12 cellular contexts compared by ENCODE assay signal in the genomic region with DNA sequence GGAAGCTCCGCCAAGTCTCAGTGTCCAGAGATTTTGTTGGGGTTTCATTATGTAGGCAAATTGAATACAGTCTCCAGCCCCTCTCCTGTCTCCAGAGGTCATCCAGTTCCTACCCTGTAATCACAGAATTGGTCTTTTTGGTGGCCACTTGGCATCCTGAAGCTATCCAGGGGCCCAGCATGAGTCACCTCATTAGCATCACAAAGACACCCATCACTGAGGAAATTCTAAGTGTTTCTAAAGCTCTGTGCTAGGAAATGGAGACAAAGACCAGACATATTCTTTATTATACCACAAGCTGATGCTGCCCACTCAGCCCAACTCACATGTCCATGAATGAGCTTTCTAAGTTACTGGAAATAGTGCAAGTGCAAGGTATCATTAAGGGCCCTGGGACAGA. TPM values are rescaled to one million over a fixed set of nuclear protein-coding genes. Genes with fewer than 3 reads are reported as not detected.
DNase-seq lines count a peak whose midpoint lies in the region; ATAC-seq and TF ChIP-seq lines count a peak whose summit lies in the region.
"Had no signal": no experiment of that assay in that cellular context is flagged by ENCODE, and none has a peak within 500 bp of the region (broad histone marks: within the 10 kb centered on the region; RNA-seq: fewer than 3 reads in every experiment).

No MANE protein-coding gene starts in this region.

- H3K36me3 Mint-ChIP-seq in osteocyte (ENCODE audit: unreplicated experiment), result no peaks in the 10 kb centered on the region
- H3K36me3 Mint-ChIP-seq in naive thymus-derived CD4-positive, alpha-beta T cell, result peaks cover 19 to 77% (median 53%) of the 10 kb centered on the region in 5 donors

- H3K36me3 ChIP-seq in HEK293 (ENCODE audit: control insufficient read depth in 2 of 2, insufficient read depth in 1 of 2, low read length in 2 of 2), result peaks cover 0 to 2% of the 10 kb centered on the region in 2 experiments; a peak in 1 of 3 replicates
- H3K36me3 ChIP-seq in naive thymus-derived CD4-positive, alpha-beta T cell (ENCODE audit: control insufficient read depth in 2 of 3, insufficient read depth in 3 of 3, low read length in 3 of 3), result peaks cover 25 to 89% (median 29%) of the 10 kb centered on the region in 3 experiments
- H3K36me3 ChIP-seq: SJSA1 had no signal

- no peaks in the 10 kb centered on the region; the same call in 1 of the 2 replicates for H3K4me1 ChIP-seq in HEK293 (ENCODE audit: control insufficient read depth, insufficient read depth, low read length)
- peaks cover 11 to 14% of the 10 kb centered on the region in 2 donors for H3K4me1 ChIP-seq in naive thymus-derived CD4-positive, alpha-beta T cell (ENCODE audit: control insufficient read depth in 2 of 2, insufficient read depth in 2 of 2, low read length in 2 of 2)
- H3K4me1 ChIP-seq: body of pancreas, SJSA1 had no signal

- H3K4me3 ChIP-seq in HEK293 (ENCODE audit: low read depth, low read length), result no peak overlapping the region
- no peak overlapping the region for H3K4me3 ChIP-seq in naive thymus-derived CD4-positive, alpha-beta T cell (ENCODE audit: low read length)
- H3K4me3 ChIP-seq: body of pancreas, SJSA1 had no signal

- H3K27ac Mint-ChIP-seq in osteocyte (ENCODE audit: unreplicated experiment), result no peak overlapping the region
- peak overlapping the region in 1 of 9 donors; percentile 22 for H3K27ac Mint-ChIP-seq in naive thymus-derived CD4-positive, alpha-beta T cell
- H3K27ac Mint-ChIP-seq: activated T-helper 2 cell treated with anti-CD3 and anti-CD28 coated beads, Interferon-gamma antibody, Interleukin-2, Interleukin-4, amounts not matched to agents 10 μg/mL and 5 μg/mL and 100 μg/mL, durations not matched to agents 14 hours and 24 hours and 36 hours had no signal

- POLR2A ChIA-PET in HEK293 (lab: Yijun Ruan, JAX), result interaction anchor here (0.7 kb wide), 1 partner anchor 26 kb away, joined by 3 read pairs; no protein-coding TSS in a partner anchor
- POLR2A ChIA-PET in naive thymus-derived CD4-positive, alpha-beta T cell (lab: Charles Lee), result no interaction called here

- no peaks in the 10 kb centered on the region for H3K27me3 ChIP-seq in naive thymus-derived CD4-positive, alpha-beta T cell (ENCODE audit: control insufficient read depth in 2 of 2, insufficient read depth in 2 of 2, low read length in 2 of 2)
- H3K27me3 ChIP-seq: body of pancreas, SJSA1 had no signal

- CTCF ChIA-PET in HEK293 (lab: Yijun Ruan, JAX), result interaction anchor here (1.0 kb wide), 2 partner anchors 9 to 1393 kb away, joined by 3 to 5 read pairs; no protein-coding TSS in a partner anchor
- CTCF ChIA-PET in naive thymus-derived CD4-positive, alpha-beta T cell (lab: Charles Lee), result no interaction called here

- H3K27ac ChIP-seq in HEK293 (ENCODE audit: extremely low read depth, low read depth, low read length), result no peak overlapping the region
- no peak overlapping the region for H3K27ac ChIP-seq in naive thymus-derived CD4-positive, alpha-beta T cell (ENCODE audit: low read depth, low read length)
- H3K27ac ChIP-seq: body of pancreas, SJSA1 had no signal

- intact Hi-C loops in naive thymus-derived CD4-positive, alpha-beta T cell (cut with micrococcal nuclease), result loop anchor here in 1 of 2 donors (5.0 kb wide), 1 partner anchor 37 kb away; no protein-coding TSS in a partner anchor

- no peaks in the 10 kb centered on the region for H3K4me1 Mint-ChIP-seq in osteocyte (ENCODE audit: unreplicated experiment)
- peaks cover 11 to 46% (median 25%) of the 10 kb centered on the region in 7 donors for H3K4me1 Mint-ChIP-seq in naive thymus-derived CD4-positive, alpha-beta T cell

- ATAC-seq in GM19324 (IDR thresholded peaks at IDR 0.05; ENCODE audit: low FRiP score, unreplicated experiment), result no peak
- no peak for ATAC-seq in naive thymus-derived CD4-positive, alpha-beta T cell
- ATAC-seq: body of pancreas had no signal

- H3K27me3 Mint-ChIP-seq in osteocyte (ENCODE audit: unreplicated experiment), result no peaks in the 10 kb centered on the region
- no peaks in the 10 kb centered on the region for H3K27me3 Mint-ChIP-seq in naive thymus-derived CD4-positive, alpha-beta T cell

- peak; percentile 5 for DNase-seq in COLO668 (lab: John Stamatoyannopoulos, UW; ENCODE audit: unreplicated experiment)
- peak; percentile 89 for DNase-seq in astrocyte of the hippocampus (ENCODE audit: low read depth, low spot score)
- DNase-seq in kidney tubule cell (ENCODE audit: low spot score), result peak; percentile 55
- no peak for DNase-seq in NCI-H748 (lab: John Stamatoyannopoulos, UW; ENCODE audit: unreplicated experiment)
- DNase-seq in osteocyte (ENCODE audit: extremely low spot score, unreplicated experiment), result no peak
- no peak for DNase-seq in naive thymus-derived CD4-positive, alpha-beta T cell
- DNase-seq: retina had no signal

- H3K9me3 ChIP-seq in HEK293 (ENCODE audit: control insufficient read depth, insufficient read depth, low read depth, low read length), result no peaks in the 10 kb centered on the region
- H3K9me3 ChIP-seq in naive thymus-derived CD4-positive, alpha-beta T cell (ENCODE audit: control insufficient read depth in 2 of 3, low read length in 3 of 3), result no peaks in the 10 kb centered on the region
- H3K9me3 ChIP-seq: body of pancreas, SJSA1 had no signal

- no peak for TF ChIP-seq CTCF in HEK293 (tag by site-specific recombination; IDR thresholded peaks at IDR 0.05)
- TF ChIP-seq CTCF in osteocyte (IDR thresholded peaks at IDR 0.05), result no peak

- H3K4me3 Mint-ChIP-seq in osteocyte (ENCODE audit: unreplicated experiment), result no peak overlapping the region
- H3K4me3 Mint-ChIP-seq in naive thymus-derived CD4-positive, alpha-beta T cell, result no peak overlapping the region

- H3K9me3 Mint-ChIP-seq in osteocyte (ENCODE audit: unreplicated experiment), result no peaks in the 10 kb centered on the region
- no peaks in the 10 kb centered on the region for H3K9me3 Mint-ChIP-seq in naive thymus-derived CD4-positive, alpha-beta T cell
- H3K9me3 Mint-ChIP-seq: activated T-helper 2 cell treated with anti-CD3 and anti-CD28 coated beads, Interferon-gamma antibody, Interleukin-2, Interleukin-4, amounts not matched to agents 10 μg/mL and 5 μg/mL and 100 μg/mL, durations not matched to agents 14 hours and 24 hours and 36 hours had no signal

TF ChIP-seq in HEK293, 187 proteins besides CTCF, POLR2A, EP300 and RAD21:
- TF ChIP-seq INSM2 (tag by site-specific recombination; IDR thresholded peaks at IDR 0.05) (no peak), FEZF1 (tag by site-specific recombination; IDR thresholded peaks at IDR 0.05) (peak; percentile 55), GLIS1 (tag by site-specific recombination; IDR thresholded peaks at IDR 0.05) (peak; percentile 31; the same call in 1 of the 2 replicates)

RNA-seq across cellular contexts. Expression of gene KANK1, which starts 60.0 kb away (rescaled TPM):
- total RNA-seq in osteocyte, result 3.5 and 3.7 TPM in 2 replicates
- 10 to 100 TPM in 3 of 5 experiments, 1 to 10 TPM in 2; 2.4 to 47.2 (median 21.5) TPM for total RNA-seq in naive thymus-derived CD4-positive, alpha-beta T cell
- polyA plus RNA-seq in naive thymus-derived CD4-positive, alpha-beta T cell, result 10 to 100 TPM in 1 of 2 donors, 1 to 10 TPM in 1; 9.3 to 29.8 TPM

Comparison
In these comparisons a context has a peak if more than half of its experiments do, and no peak if none do; other contexts are left out.
1. DNase-seq: peak in COLO668 (single experiment), astrocyte of the hippocampus (single experiment) and kidney tubule cell (single experiment); none in NCI-H748 (single experiment), osteocyte (single experiment) and naive thymus-derived CD4-positive, alpha-beta T cell (0 of 9).